1 cellular context compared by ENCODE assay signal in the genomic region with DNA sequence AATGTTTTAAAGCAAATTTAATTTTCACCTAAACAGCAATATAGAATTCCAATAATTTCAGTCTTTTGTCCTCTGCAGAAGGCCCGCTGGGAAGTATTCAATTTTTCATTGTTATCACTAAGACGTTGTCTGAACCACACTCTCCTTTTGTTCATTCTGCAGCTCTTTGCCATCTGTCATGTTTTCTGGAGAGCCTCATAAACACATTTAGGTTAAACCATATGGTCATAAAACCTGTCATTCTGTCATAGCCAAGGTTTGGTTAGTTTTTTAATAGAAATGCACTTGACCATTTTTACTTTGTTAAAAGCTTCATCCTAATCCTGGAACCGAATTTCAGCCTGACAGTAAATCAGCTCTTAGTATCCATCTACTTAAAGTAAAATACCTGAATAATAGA.
TF ChIP-seq lines count a peak whose summit lies in the region.

No MANE protein-coding gene starts in this region.

TF ChIP-seq in HEK293, 187 proteins besides CTCF, POLR2A, EP300 and RAD21 (continues in another document):
- TF ChIP-seq, protein P1, sequence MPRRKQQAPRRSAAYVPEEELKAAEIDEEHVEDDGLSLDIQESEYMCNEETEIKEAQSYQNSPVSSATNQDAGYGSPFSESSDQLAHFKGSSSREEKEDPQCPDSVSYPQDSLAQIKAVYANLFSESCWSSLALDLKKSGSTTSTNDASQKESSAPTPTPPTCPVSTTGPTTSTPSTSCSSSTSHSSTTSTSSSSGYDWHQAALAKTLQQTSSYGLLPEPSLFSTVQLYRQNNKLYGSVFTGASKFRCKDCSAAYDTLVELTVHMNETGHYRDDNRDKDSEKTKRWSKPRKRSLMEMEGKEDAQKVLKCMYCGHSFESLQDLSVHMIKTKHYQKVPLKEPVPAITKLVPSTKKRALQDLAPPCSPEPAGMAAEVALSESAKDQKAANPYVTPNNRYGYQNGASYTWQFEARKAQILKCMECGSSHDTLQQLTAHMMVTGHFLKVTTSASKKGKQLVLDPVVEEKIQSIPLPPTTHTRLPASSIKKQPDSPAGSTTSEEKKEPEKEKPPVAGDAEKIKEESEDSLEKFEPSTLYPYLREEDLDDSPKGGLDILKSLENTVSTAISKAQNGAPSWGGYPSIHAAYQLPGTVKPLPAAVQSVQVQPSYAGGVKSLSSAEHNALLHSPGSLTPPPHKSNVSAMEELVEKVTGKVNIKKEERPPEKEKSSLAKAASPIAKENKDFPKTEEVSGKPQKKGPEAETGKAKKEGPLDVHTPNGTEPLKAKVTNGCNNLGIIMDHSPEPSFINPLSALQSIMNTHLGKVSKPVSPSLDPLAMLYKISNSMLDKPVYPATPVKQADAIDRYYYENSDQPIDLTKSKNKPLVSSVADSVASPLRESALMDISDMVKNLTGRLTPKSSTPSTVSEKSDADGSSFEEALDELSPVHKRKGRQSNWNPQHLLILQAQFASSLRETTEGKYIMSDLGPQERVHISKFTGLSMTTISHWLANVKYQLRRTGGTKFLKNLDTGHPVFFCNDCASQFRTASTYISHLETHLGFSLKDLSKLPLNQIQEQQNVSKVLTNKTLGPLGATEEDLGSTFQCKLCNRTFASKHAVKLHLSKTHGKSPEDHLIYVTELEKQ (tag by site-specific recombination; IDR thresholded peaks at IDR 0.05; ENCODE audit: borderline replicate concordance) = no peak
- TF ChIP-seq ZNF140 (tag by site-specific recombination; IDR thresholded peaks at IDR 0.05) = no peak
- peak; percentile 78 for TF ChIP-seq FEZF1 (tag by site-specific recombination; IDR thresholded peaks at IDR 0.05)
- TF ChIP-seq, protein P2, sequence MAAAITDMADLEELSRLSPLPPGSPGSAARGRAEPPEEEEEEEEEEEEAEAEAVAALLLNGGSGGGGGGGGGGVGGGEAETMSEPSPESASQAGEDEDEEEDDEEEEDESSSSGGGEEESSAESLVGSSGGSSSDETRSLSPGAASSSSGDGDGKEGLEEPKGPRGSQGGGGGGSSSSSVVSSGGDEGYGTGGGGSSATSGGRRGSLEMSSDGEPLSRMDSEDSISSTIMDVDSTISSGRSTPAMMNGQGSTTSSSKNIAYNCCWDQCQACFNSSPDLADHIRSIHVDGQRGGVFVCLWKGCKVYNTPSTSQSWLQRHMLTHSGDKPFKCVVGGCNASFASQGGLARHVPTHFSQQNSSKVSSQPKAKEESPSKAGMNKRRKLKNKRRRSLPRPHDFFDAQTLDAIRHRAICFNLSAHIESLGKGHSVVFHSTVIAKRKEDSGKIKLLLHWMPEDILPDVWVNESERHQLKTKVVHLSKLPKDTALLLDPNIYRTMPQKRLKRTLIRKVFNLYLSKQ (tag by site-specific recombination; IDR thresholded peaks at IDR 0.05; ENCODE audit: borderline replicate concordance) = no peak
- no peak for TF ChIP-seq KLF8 (tag by site-specific recombination; IDR thresholded peaks at IDR 0.05)
- TF ChIP-seq ZNF555 (tag by site-specific recombination; conservative IDR thresholded peaks at IDR 0.05) = no peak
- no peak for TF ChIP-seq ZNF623 (tag by site-specific recombination; IDR thresholded peaks at IDR 0.05)
- TF ChIP-seq ZNF112 (tag by site-specific recombination; IDR thresholded peaks at IDR 0.05) = no peak
- TF ChIP-seq, protein P3, sequence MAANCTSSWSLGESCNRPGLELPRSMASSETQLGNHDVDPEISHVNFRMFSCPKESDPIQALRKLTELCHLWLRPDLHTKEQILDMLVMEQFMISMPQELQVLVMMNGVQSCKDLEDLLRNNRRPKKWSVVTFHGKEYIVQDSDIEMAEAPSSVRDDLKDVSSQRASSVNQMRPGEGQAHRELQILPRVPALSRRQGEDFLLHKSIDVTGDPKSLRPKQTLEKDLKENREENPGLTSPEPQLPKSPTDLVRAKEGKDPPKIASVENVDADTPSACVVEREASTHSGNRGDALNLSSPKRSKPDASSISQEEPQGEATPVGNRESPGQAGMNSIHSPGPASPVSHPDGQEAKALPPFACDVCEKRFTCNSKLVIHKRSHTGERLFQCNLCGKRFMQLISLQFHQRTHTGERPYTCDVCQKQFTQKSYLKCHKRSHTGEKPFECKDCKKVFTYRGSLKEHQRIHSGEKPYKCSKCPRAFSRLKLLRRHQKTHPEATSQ (tag by site-specific recombination; IDR thresholded peaks at IDR 0.05) = no peak
- no peak for TF ChIP-seq ZNF747 (tag by site-specific recombination; IDR thresholded peaks at IDR 0.05)
- TF ChIP-seq, protein P4, sequence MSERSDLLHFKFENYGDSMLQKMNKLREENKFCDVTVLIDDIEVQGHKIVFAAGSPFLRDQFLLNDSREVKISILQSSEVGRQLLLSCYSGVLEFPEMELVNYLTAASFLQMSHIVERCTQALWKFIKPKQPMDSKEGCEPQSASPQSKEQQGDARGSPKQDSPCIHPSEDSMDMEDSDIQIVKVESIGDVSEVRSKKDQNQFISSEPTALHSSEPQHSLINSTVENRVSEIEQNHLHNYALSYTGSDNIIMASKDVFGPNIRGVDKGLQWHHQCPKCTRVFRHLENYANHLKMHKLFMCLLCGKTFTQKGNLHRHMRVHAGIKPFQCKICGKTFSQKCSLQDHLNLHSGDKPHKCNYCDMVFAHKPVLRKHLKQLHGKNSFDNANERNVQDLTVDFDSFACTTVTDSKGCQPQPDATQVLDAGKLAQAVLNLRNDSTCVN (tag by site-specific recombination; optimal IDR thresholded peaks at IDR 0.05) = no peak
- 0 out of 2 replicates have a peak, but pooled peaks have one; percentile 12 for TF ChIP-seq PRDM1 (tag by site-specific recombination; IDR thresholded peaks at IDR 0.05)
- no peak for TF ChIP-seq ZNF621 (tag by site-specific recombination; IDR thresholded peaks at IDR 0.05)
- TF ChIP-seq, protein P5, sequence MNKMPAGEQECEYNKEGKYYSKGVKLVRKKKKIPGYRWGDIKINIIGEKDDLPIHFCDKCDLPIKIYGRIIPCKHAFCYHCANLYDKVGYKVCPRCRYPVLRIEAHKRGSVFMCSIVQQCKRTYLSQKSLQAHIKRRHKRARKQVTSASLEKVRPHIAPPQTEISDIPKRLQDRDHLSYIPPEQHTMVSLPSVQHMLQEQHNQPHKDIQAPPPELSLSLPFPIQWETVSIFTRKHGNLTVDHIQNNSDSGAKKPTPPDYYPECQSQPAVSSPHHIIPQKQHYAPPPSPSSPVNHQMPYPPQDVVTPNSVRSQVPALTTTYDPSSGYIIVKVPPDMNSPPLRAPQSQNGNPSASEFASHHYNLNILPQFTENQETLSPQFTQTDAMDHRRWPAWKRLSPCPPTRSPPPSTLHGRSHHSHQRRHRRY (tag by site-specific recombination; IDR thresholded peaks at IDR 0.05) = no peak
- TF ChIP-seq MEIS1 (CRISPR knock-in tag; IDR thresholded peaks at IDR 0.05; ENCODE audit: borderline replicate concordance) = no peak
- TF ChIP-seq ZNF23 (tag by site-specific recombination; IDR thresholded peaks at IDR 0.05; ENCODE audit: borderline replicate concordance) = no peak
- no peak for TF ChIP-seq HOXD13 (CRISPR knock-in tag; IDR thresholded peaks at IDR 0.05; ENCODE audit: borderline replicate concordance)
- no peak for TF ChIP-seq ZNF830 (tag by site-specific recombination; IDR thresholded peaks at IDR 0.05; ENCODE audit: low read depth)
- no peak for TF ChIP-seq KLF9 (tag by site-specific recombination; IDR thresholded peaks at IDR 0.05; ENCODE audit: low read depth)
- TF ChIP-seq, protein P6, sequence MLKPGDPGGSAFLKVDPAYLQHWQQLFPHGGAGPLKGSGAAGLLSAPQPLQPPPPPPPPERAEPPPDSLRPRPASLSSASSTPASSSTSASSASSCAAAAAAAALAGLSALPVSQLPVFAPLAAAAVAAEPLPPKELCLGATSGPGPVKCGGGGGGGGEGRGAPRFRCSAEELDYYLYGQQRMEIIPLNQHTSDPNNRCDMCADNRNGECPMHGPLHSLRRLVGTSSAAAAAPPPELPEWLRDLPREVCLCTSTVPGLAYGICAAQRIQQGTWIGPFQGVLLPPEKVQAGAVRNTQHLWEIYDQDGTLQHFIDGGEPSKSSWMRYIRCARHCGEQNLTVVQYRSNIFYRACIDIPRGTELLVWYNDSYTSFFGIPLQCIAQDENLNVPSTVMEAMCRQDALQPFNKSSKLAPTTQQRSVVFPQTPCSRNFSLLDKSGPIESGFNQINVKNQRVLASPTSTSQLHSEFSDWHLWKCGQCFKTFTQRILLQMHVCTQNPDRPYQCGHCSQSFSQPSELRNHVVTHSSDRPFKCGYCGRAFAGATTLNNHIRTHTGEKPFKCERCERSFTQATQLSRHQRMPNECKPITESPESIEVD (tag by site-specific recombination; IDR thresholded peaks at IDR 0.05) = peak; percentile 92
- TF ChIP-seq, protein P7, sequence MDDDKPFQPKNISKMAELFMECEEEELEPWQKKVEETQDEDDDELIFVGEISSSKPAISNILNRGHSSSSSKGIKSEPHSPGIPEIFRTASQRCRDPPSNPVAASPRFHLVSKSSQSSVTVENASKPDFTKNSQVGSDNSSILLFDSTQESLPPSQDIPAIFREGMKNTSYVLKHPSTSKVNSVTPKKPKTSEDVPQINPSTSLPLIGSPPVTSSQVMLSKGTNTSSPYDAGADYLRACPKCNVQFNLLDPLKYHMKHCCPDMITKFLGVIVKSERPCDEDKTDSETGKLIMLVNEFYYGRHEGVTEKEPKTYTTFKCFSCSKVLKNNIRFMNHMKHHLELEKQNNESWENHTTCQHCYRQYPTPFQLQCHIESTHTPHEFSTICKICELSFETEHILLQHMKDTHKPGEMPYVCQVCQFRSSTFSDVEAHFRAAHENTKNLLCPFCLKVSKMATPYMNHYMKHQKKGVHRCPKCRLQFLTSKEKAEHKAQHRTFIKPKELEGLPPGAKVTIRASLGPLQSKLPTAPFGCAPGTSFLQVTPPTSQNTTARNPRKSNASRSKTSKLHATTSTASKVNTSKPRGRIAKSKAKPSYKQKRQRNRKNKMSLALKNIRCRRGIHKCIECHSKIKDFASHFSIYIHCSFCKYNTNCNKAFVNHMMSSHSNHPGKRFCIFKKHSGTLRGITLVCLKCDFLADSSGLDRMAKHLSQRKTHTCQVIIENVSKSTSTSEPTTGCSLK (tag by site-specific recombination; IDR thresholded peaks at IDR 0.05) = no peak
- no peak for TF ChIP-seq ZNF157 (tag by site-specific recombination; IDR thresholded peaks at IDR 0.05)
- TF ChIP-seq ZNF416 (tag by site-specific recombination; IDR thresholded peaks at IDR 0.05) = no peak
- no peak for TF ChIP-seq ZNF175 (tag by site-specific recombination; IDR thresholded peaks at IDR 0.05)
- TF ChIP-seq, protein P8, sequence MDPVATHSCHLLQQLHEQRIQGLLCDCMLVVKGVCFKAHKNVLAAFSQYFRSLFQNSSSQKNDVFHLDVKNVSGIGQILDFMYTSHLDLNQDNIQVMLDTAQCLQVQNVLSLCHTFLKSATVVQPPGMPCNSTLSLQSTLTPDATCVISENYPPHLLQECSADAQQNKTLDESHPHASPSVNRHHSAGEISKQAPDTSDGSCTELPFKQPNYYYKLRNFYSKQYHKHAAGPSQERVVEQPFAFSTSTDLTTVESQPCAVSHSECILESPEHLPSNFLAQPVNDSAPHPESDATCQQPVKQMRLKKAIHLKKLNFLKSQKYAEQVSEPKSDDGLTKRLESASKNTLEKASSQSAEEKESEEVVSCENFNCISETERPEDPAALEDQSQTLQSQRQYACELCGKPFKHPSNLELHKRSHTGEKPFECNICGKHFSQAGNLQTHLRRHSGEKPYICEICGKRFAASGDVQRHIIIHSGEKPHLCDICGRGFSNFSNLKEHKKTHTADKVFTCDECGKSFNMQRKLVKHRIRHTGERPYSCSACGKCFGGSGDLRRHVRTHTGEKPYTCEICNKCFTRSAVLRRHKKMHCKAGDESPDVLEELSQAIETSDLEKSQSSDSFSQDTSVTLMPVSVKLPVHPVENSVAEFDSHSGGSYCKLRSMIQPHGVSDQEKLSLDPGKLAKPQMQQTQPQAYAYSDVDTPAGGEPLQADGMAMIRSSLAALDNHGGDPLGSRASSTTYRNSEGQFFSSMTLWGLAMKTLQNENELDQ (tag by site-specific recombination; IDR thresholded peaks at IDR 0.05; ENCODE audit: low read depth) = no peak
- TF ChIP-seq ZNF843 (tag by site-specific recombination; IDR thresholded peaks at IDR 0.05) = peak; percentile 27; the same call in 1 of the 2 replicates
- TF ChIP-seq TCF7L2 (IDR thresholded peaks at IDR 0.05; ENCODE audit: borderline replicate concordance, low read depth, low read length) = no peak
- no peak for TF ChIP-seq ZNF146 (tag by site-specific recombination; IDR thresholded peaks at IDR 0.05)
- TF ChIP-seq, protein P9, sequence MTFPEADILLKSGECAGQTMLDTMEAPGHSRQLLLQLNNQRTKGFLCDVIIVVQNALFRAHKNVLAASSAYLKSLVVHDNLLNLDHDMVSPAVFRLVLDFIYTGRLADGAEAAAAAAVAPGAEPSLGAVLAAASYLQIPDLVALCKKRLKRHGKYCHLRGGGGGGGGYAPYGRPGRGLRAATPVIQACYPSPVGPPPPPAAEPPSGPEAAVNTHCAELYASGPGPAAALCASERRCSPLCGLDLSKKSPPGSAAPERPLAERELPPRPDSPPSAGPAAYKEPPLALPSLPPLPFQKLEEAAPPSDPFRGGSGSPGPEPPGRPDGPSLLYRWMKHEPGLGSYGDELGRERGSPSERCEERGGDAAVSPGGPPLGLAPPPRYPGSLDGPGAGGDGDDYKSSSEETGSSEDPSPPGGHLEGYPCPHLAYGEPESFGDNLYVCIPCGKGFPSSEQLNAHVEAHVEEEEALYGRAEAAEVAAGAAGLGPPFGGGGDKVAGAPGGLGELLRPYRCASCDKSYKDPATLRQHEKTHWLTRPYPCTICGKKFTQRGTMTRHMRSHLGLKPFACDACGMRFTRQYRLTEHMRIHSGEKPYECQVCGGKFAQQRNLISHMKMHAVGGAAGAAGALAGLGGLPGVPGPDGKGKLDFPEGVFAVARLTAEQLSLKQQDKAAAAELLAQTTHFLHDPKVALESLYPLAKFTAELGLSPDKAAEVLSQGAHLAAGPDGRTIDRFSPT (tag by site-specific recombination; IDR thresholded peaks at IDR 0.05) = no peak
- TF ChIP-seq ZNF664 (tag by site-specific recombination; IDR thresholded peaks at IDR 0.05) = no peak
- TF ChIP-seq ZSCAN30 (tag by site-specific recombination; IDR thresholded peaks at IDR 0.05) = 0 out of 2 replicates have a peak, but pooled peaks have one; percentile 15
- TF ChIP-seq ZNF114 (tag by site-specific recombination; IDR thresholded peaks at IDR 0.05) = no peak
- TF ChIP-seq, protein P10, sequence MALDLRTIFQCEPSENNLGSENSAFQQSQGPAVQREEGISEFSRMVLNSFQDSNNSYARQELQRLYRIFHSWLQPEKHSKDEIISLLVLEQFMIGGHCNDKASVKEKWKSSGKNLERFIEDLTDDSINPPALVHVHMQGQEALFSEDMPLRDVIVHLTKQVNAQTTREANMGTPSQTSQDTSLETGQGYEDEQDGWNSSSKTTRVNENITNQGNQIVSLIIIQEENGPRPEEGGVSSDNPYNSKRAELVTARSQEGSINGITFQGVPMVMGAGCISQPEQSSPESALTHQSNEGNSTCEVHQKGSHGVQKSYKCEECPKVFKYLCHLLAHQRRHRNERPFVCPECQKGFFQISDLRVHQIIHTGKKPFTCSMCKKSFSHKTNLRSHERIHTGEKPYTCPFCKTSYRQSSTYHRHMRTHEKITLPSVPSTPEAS (tag by site-specific recombination; IDR thresholded peaks at IDR 0.05) = no peak
- TF ChIP-seq ZBTB1 (tag by site-specific recombination; IDR thresholded peaks at IDR 0.05) = no peak
- TF ChIP-seq, protein P11, sequence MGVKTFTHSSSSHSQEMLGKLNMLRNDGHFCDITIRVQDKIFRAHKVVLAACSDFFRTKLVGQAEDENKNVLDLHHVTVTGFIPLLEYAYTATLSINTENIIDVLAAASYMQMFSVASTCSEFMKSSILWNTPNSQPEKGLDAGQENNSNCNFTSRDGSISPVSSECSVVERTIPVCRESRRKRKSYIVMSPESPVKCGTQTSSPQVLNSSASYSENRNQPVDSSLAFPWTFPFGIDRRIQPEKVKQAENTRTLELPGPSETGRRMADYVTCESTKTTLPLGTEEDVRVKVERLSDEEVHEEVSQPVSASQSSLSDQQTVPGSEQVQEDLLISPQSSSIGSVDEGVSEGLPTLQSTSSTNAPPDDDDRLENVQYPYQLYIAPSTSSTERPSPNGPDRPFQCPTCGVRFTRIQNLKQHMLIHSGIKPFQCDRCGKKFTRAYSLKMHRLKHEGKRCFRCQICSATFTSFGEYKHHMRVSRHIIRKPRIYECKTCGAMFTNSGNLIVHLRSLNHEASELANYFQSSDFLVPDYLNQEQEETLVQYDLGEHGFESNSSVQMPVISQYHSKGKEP (tag by site-specific recombination; IDR thresholded peaks at IDR 0.05) = 0 out of 2 replicates have a peak, but pooled peaks have one; percentile 21
- no peak for TF ChIP-seq GFI1B (tag by site-specific recombination; IDR thresholded peaks at IDR 0.05)
